Comparison of ENCODE assay signal across 8 cellular contexts in the genomic region with DNA sequence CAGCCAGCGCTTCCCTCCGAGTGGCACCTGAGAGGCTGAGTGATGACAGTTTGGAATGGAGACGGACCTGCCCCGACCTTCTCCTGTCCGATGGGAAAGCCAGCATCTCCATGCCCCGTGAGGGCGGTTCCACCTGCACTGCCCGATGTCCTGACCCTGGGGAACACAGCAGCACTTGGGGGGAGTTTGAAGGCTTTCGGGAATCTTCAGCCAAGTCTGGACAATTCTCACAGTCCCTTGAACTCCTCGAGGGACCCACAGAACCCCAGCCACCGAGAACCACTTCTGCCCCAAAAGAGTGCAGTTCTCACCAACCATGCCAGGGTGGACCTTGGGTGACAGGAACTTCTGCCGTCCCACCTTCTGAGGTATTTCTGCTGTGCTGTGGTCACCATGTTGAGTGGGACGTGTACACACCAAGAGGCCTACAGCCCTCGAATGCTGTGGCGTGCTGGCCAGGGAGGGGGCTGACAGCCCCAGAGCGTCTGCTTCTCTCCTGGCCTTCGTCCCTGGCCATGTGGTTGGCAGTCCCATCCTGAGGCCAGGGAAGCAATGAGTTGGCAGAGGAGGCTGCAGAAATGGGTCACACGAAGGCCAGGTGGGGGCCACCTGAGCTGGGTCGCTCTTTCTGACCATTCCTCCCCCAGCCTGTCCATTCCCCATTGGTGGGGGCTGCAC. TPM values are rescaled to one million over a fixed set of nuclear protein-coding genes. Genes with fewer than 3 reads are reported as not detected.
DNase-seq lines count a peak whose midpoint lies in the region; ATAC-seq and TF ChIP-seq lines count a peak whose summit lies in the region.

No MANE protein-coding gene starts in this region.

- H3K27me3 Mint-ChIP-seq in nephron progenitor cell (ENCODE audit: low read depth, poor library complexity), result peaks cover 6% of the 10 kb centered on the region

- no peak for TF ChIP-seq CTCF in BE2C (IDR thresholded peaks at IDR 0.05; ENCODE audit: low read depth, low read length)
- no peak for TF ChIP-seq CTCF in MM.1S (IDR thresholded peaks at IDR 0.05; ENCODE audit: low read length)
- no peak for TF ChIP-seq CTCF in nephron progenitor cell (IDR thresholded peaks at IDR 0.05)

- H3K36me3 Mint-ChIP-seq in nephron progenitor cell (ENCODE audit: low read depth), result peaks cover 1% of the 10 kb centered on the region

- no peaks in the 10 kb centered on the region for H3K79me2 ChIP-seq in MM.1S (ENCODE audit: low read length)

- no peak overlapping the region for H2AFZ ChIP-seq in MM.1S (ENCODE audit: low read length)

- peaks cover 24% of the 10 kb centered on the region for H3K4me1 Mint-ChIP-seq in nephron progenitor cell

- no peaks in the 10 kb centered on the region for H3K36me3 ChIP-seq in BE2C
- H3K36me3 ChIP-seq in MM.1S (replicated peaks; ENCODE audit: insufficient read depth, low read length), result no peaks in the 10 kb centered on the region
- H3K36me3 ChIP-seq in effector memory CD4-positive, alpha-beta T cell (ENCODE audit: control insufficient read depth, insufficient read depth, low read length), result no peaks in the 10 kb centered on the region

- H3K9ac ChIP-seq in MM.1S (ENCODE audit: low read length), result no peak overlapping the region

- no peak for ATAC-seq in GM19035 (IDR thresholded peaks at IDR 0.05; ENCODE audit: unreplicated experiment)

- H3K4me3 ChIP-seq in BE2C (ENCODE audit: low read depth, low read length) (peak overlapping the region; percentile 81), MM.1S (ENCODE audit: low read length) (no peak overlapping the region; the same call in 1 of the 2 replicates)
- peak overlapping the region; percentile 66 for H3K4me3 ChIP-seq in effector memory CD4-positive, alpha-beta T cell (ENCODE audit: insufficient read depth, low read depth, low read length, poor library complexity, severe bottlenecking)

- H3K4me2 ChIP-seq in MM.1S (ENCODE audit: low read depth, low read length), result peak overlapping the region; percentile 66; the same call in 1 of the 2 replicates

- H3K9me3 Mint-ChIP-seq in nephron progenitor cell, result no peaks in the 10 kb centered on the region

- no peak for DNase-seq in BE2C
- no peak for DNase-seq in MM.1S
- no peak for DNase-seq in effector memory CD4-positive, alpha-beta T cell
- DNase-seq in nephron progenitor cell, result no peak
- DNase-seq in NCI-H226, result no peak
- DNase-seq in activated gamma-delta T cell (lab: John Stamatoyannopoulos, UW), result no peak
- DNase-seq in OCI-M2 (lab: John Stamatoyannopoulos, UW; ENCODE audit: unreplicated experiment), result no peak

- H3K9me3 ChIP-seq in BE2C, result no peaks in the 10 kb centered on the region
- H3K9me3 ChIP-seq in MM.1S (replicated peaks; ENCODE audit: insufficient read depth, low read length), result no peaks in the 10 kb centered on the region
- H3K9me3 ChIP-seq in effector memory CD4-positive, alpha-beta T cell (ENCODE audit: control insufficient read depth, low read length), result no peaks in the 10 kb centered on the region

- no peak overlapping the region for H3K27ac Mint-ChIP-seq in nephron progenitor cell

- no peaks in the 10 kb centered on the region for H3F3A ChIP-seq in MM.1S (ENCODE audit: insufficient read depth, low read length)

- H3K4me1 ChIP-seq in BE2C (no peaks in the 10 kb centered on the region; the same call in 1 of the 2 replicates), MM.1S (ENCODE audit: low read length) (no peaks in the 10 kb centered on the region)
- peaks cover 6% of the 10 kb centered on the region for H3K4me1 ChIP-seq in effector memory CD4-positive, alpha-beta T cell (ENCODE audit: control insufficient read depth, insufficient read depth, low read length, poor library complexity, severe bottlenecking)

- no peaks in the 10 kb centered on the region for H3K27me3 ChIP-seq in BE2C
- peaks cover 24% of the 10 kb centered on the region for H3K27me3 ChIP-seq in MM.1S (replicated peaks; ENCODE audit: insufficient read depth, low read length)
- H3K27me3 ChIP-seq in effector memory CD4-positive, alpha-beta T cell (replicated peaks; ENCODE audit: control insufficient read depth, insufficient read depth, low read length, poor library complexity, severe bottlenecking), result no peaks in the 10 kb centered on the region

- H3K27ac ChIP-seq in MM.1S (ENCODE audit: low read length), result no peak overlapping the region
- H3K27ac ChIP-seq in effector memory CD4-positive, alpha-beta T cell (ENCODE audit: insufficient read depth, low read length, poor library complexity, severe bottlenecking), result peak overlapping the region; percentile 69

- peak overlapping the region; percentile 78 for H3K4me3 Mint-ChIP-seq in nephron progenitor cell

- H3K9me2 ChIP-seq in MM.1S (replicated peaks; ENCODE audit: insufficient read depth, low read length), result no peaks in the 10 kb centered on the region

- no peaks in the 10 kb centered on the region for H4K20me1 ChIP-seq in MM.1S (ENCODE audit: insufficient read depth, low read length)

RNA-seq across cellular contexts. Expression of gene CLBA1, which starts 1.0 kb away (rescaled TPM):
- polyA plus RNA-seq in BE2C (2012; ENCODE audit: insufficient read depth, insufficient read length, low read depth), result 15.3 TPM

RNA-seq across cellular contexts. Expression of gene AHNAK2, which starts 8.5 kb away (rescaled TPM):
- polyA plus RNA-seq in BE2C (2012; ENCODE audit: insufficient read depth, insufficient read length, low read depth), result 0.62 TPM

RNA-seq across cellular contexts. Expression of gene CDCA4, which starts 34.3 kb away (rescaled TPM):
- polyA plus RNA-seq in BE2C (2012; ENCODE audit: insufficient read depth, insufficient read length, low read depth), result 43.2 TPM
